Comparison of ENCODE assay signal across 26 cellular contexts in genomic region chr7:66734006-66734405, GRCh38. TPM values are rescaled to one million over a fixed set of nuclear protein-coding genes. Genes with fewer than 3 reads are reported as not detected.
DNase-seq lines count a peak whose midpoint lies in the region; ATAC-seq, FAIRE-seq and TF ChIP-seq lines count a peak whose summit lies in the region.
"Had no signal": no experiment of that assay in that cellular context is flagged by ENCODE, and none has a peak within 500 bp of the region (broad histone marks: within the 10 kb centered on the region; RNA-seq: fewer than 3 reads in every experiment).

No MANE protein-coding gene starts in this region.

- in situ Hi-C loops in G401 (cut with HindIII; ENCODE audit: low sequenced_read_pairs) = no loop called here

- FAIRE-seq in GM12892 (lab: Jason Lieb, UNC) = no peak
- FAIRE-seq: A549, G401.6, GM12891, GM18507 had no signal

- DNase-seq in NB4 (ENCODE audit: low read depth) (peak; percentile 41), T-helper 17 cell (no peak), mesenteric fat pad (ENCODE audit: low spot score) (peak; percentile 65), Ammon's horn (ENCODE audit: low spot score) (no peak), GM12892 (ENCODE audit: insufficient read length) (no peak), G401 (ENCODE audit: low spot score) (no peak)
- DNase-seq: AML-193; BE2C; C1 segment of cervical spinal cord; CD4-positive, alpha-beta memory T cell; CD4-positive, CD25-positive, alpha-beta regulatory T cell; CD8-positive, alpha-beta memory T cell; COR-L47; DMS 273 treated with DMSO at 0.1 percent for 48 hours; DMS153; DMS53; DMS79; DND-41; EL; GF-D8 had no signal

- peaks cover 6% of the 10 kb centered on the region for H3K36me3 Mint-ChIP-seq in T-helper 17 cell (ENCODE audit: low read depth)

- peaks cover 12% of the 10 kb centered on the region for H3K4me1 Mint-ChIP-seq in T-helper 17 cell

- H3K4me3 ChIP-seq in NB4 (ENCODE audit: low read depth, low read length) = no peak overlapping the region
- H3K4me3 ChIP-seq: A549, BLaER1 had no signal

- H3K27ac Mint-ChIP-seq in T-helper 17 cell = peak overlapping the region; percentile 72

- no peaks in the 10 kb centered on the region for H3K27me3 Mint-ChIP-seq in T-helper 17 cell
- H3K27me3 Mint-ChIP-seq: CD4-positive, alpha-beta memory T cell; CD4-positive, CD25-positive, alpha-beta regulatory T cell; CD8-positive, alpha-beta memory T cell had no signal

- H3K9me3 ChIP-seq in T-helper 17 cell (ENCODE audit: control insufficient read depth, low read length, poor library complexity, severe bottlenecking) = no peaks in the 10 kb centered on the region
- H3K9me3 ChIP-seq: BE2C had no signal

- no peak overlapping the region for H3K4me3 Mint-ChIP-seq in T-helper 17 cell
- H3K4me3 Mint-ChIP-seq: CD14-positive monocyte; CD4-positive, alpha-beta memory T cell; CD4-positive, CD25-positive, alpha-beta regulatory T cell; CD8-positive, alpha-beta memory T cell had no signal

- no peak for TF ChIP-seq CTCF in NB4 (IDR thresholded peaks at IDR 0.05; ENCODE audit: low read depth, low read length)

- ATAC-seq in T-helper 17 cell = no peak
- ATAC-seq: A549 had no signal

- no peak for TF ChIP-seq POLR2A in NB4 (IDR thresholded peaks at IDR 0.05; ENCODE audit: extremely low read depth, insufficient read length)
- TF ChIP-seq POLR2A in GM12892 (IDR thresholded peaks at IDR 0.05; ENCODE audit: low read depth, low read length) = no peak

RNA-seq across cellular contexts. Expression of gene RABGEF1, which starts 6.5 kb away (rescaled TPM):
- total RNA-seq in T-helper 17 cell = 10 to 100 TPM; 24.4 to 28.3 TPM
- 41.1 TPM for total RNA-seq in mesenteric fat pad
- polyA plus RNA-seq in GM12892 (2012; ENCODE audit: missing spikeins) = 24.2 TPM
- total RNA-seq in G401 (2014; rRNA removed; shearing (Covaris generic)) = 21.2 and 23.4 TPM in 2 replicates

Comparison
In these comparisons a context has a peak if more than half of its experiments do, and no peak if none do; other contexts are left out.
1. DNase-seq: peak in NB4 (single experiment) and mesenteric fat pad (single experiment); none in T-helper 17 cell (0 of 3), Ammon's horn (single experiment), GM12892 (single experiment) and G401 (single experiment).